14 cellular contexts compared by ENCODE assay signal in genomic region chr18:58861353-58861752, GRCh38. TPM values are rescaled to one million over a fixed set of nuclear protein-coding genes. Genes with fewer than 3 reads are reported as not detected.
DNase-seq lines count a peak whose midpoint lies in the region; ATAC-seq and TF ChIP-seq lines count a peak whose summit lies in the region.
"Had no signal": no experiment of that assay in that cellular context is flagged by ENCODE, and none has a peak within 500 bp of the region (broad histone marks: within the 10 kb centered on the region; RNA-seq: fewer than 3 reads in every experiment).

No MANE protein-coding gene starts in this region.

- peaks cover 71% of the 10 kb centered on the region for H3K4me1 Mint-ChIP-seq in nephron progenitor cell
- peaks cover 0 to 15% (median 7%) of the 10 kb centered on the region in 4 donors for H3K4me1 Mint-ChIP-seq in naive thymus-derived CD8-positive, alpha-beta T cell

- DNase-seq in left ventricle myocardium inferior, result no peak
- DNase-seq in Right ventricle myocardium superior, result no peak
- DNase-seq in caudate nucleus (lab: John Stamatoyannopoulos, UW), result peak in 1 of 61 donors; percentile 25
- no peak for DNase-seq in nephron progenitor cell
- DNase-seq in uterus, result no peak
- no peak for DNase-seq in neuronal stem cell (ENCODE audit: low spot score)
- no peak for DNase-seq in islet precursor cell
- no peak for DNase-seq in naive thymus-derived CD8-positive, alpha-beta T cell
- DNase-seq: activated CD4-positive, alpha-beta memory T cell treated with anti-CD3 and anti-CD28 coated beads for 36 hours; activated naive CD4-positive, alpha-beta T cell treated with Interleukin-2 at 50 U/mL for 16 hours; mucosa of descending colon; NCI-H526 treated with DMSO at 0.1 percent for 48 hours; stimulated activated naive CD4-positive, alpha-beta T cell treated with Interleukin-2 at 50 U/mL for 16 hours had no signal

- H2BK12ac ChIP-seq in neuronal stem cell (ENCODE audit: low read length), result no peak overlapping the region

- H3K14ac ChIP-seq in neuronal stem cell (ENCODE audit: low read length), result no peak overlapping the region

- no peak overlapping the region for H3K23ac ChIP-seq in neuronal stem cell (ENCODE audit: low read depth, low read length, poor library complexity)

- H3K27me3 Mint-ChIP-seq in nephron progenitor cell (ENCODE audit: low read depth, poor library complexity), result peaks cover 6% of the 10 kb centered on the region
- peaks cover 40 to 77% (median 54%) of the 10 kb centered on the region in 5 donors for H3K27me3 Mint-ChIP-seq in naive thymus-derived CD8-positive, alpha-beta T cell

- H4K8ac ChIP-seq in neuronal stem cell (ENCODE audit: low read depth, low read length), result no peak overlapping the region

- H2AFZ ChIP-seq in neuronal stem cell (ENCODE audit: low read length), result no peak overlapping the region

- no peak overlapping the region for H3K4ac ChIP-seq in neuronal stem cell (ENCODE audit: low read length)

- no peak for TF ChIP-seq CTCF in left ventricle myocardium inferior (IDR thresholded peaks at IDR 0.05; ENCODE audit: borderline replicate concordance)
- TF ChIP-seq CTCF in nephron progenitor cell (IDR thresholded peaks at IDR 0.05), result no peak
- no peak for TF ChIP-seq CTCF in uterus (IDR thresholded peaks at IDR 0.05)

- no peak overlapping the region for H3K9ac ChIP-seq in neuronal stem cell (ENCODE audit: low read depth, low read length, poor library complexity)

- peak overlapping the region; percentile 28 for H3K27ac Mint-ChIP-seq in nephron progenitor cell
- H3K27ac Mint-ChIP-seq in naive thymus-derived CD8-positive, alpha-beta T cell, result no peak overlapping the region
- H3K27ac Mint-ChIP-seq: activated CD4-positive, alpha-beta memory T cell treated with anti-CD3 and anti-CD28 coated beads for 36 hours had no signal

- H3K9me3 Mint-ChIP-seq in nephron progenitor cell, result no peaks in the 10 kb centered on the region
- peaks cover 0 to 2% (median 0%) of the 10 kb centered on the region in 9 donors for H3K9me3 Mint-ChIP-seq in naive thymus-derived CD8-positive, alpha-beta T cell
- H3K9me3 Mint-ChIP-seq: activated CD4-positive, alpha-beta memory T cell treated with anti-CD3 and anti-CD28 coated beads for 36 hours had no signal

- H3K36me3 ChIP-seq in left ventricle myocardium inferior (no peaks in the 10 kb centered on the region), uterus (no peaks in the 10 kb centered on the region), neuronal stem cell (replicated peaks in 1 of 2; ENCODE audit: control insufficient read depth in 2 of 2, insufficient read depth in 2 of 2, low read length in 2 of 2) (peaks cover 0 to 16% of the 10 kb centered on the region in 2 donors)
- H3K36me3 ChIP-seq: HAP-1 had no signal

- no peak overlapping the region for H2AK5ac ChIP-seq in neuronal stem cell (ENCODE audit: low read depth, low read length)

- H2BK5ac ChIP-seq in neuronal stem cell (ENCODE audit: low read length), result no peak overlapping the region

- no peak overlapping the region for H3K18ac ChIP-seq in neuronal stem cell (ENCODE audit: low read length)

- peaks cover 10% of the 10 kb centered on the region for H3K36me3 Mint-ChIP-seq in nephron progenitor cell (ENCODE audit: low read depth)
- H3K36me3 Mint-ChIP-seq in naive thymus-derived CD8-positive, alpha-beta T cell, result peaks cover 0 to 6% (median 0%) of the 10 kb centered on the region in 3 donors
- H3K36me3 Mint-ChIP-seq: activated CD4-positive, alpha-beta memory T cell treated with anti-CD3 and anti-CD28 coated beads for 36 hours had no signal

- H4K91ac ChIP-seq in neuronal stem cell (ENCODE audit: low read depth, low read length, poor library complexity), result no peak overlapping the region

- no peaks in the 10 kb centered on the region for H3K79me1 ChIP-seq in neuronal stem cell (ENCODE audit: low read depth, low read length)

- no peak overlapping the region for H2BK120ac ChIP-seq in neuronal stem cell (ENCODE audit: low read depth, low read length)

- no CpG with 5 or more reads among the region's 3 CpGs for WGBS in neuronal stem cell (ENCODE audit: extremely low coverage in 2 of 2, insufficient read length in 2 of 2, insufficient replicate concordance in 1 of 2), 2 donors

- no peak overlapping the region for H3K4me2 ChIP-seq in neuronal stem cell (ENCODE audit: insufficient read depth, low read length, poor library complexity, severe bottlenecking)

- H3K27me3 ChIP-seq in left ventricle myocardium inferior (ENCODE audit: low read depth) (no peaks in the 10 kb centered on the region), uterus (no peaks in the 10 kb centered on the region), neuronal stem cell (ENCODE audit: control insufficient read depth in 3 of 3, insufficient read depth in 3 of 3, low read depth in 1 of 3, low read length in 3 of 3) (no peaks in the 10 kb centered on the region)

- peak overlapping the region; percentile 32 for H3K4me3 ChIP-seq in left ventricle myocardium inferior
- H3K4me3 ChIP-seq in uterus, result peak overlapping the region in 1 of 2 donors; percentile 12
- no peak overlapping the region for H3K4me3 ChIP-seq in neuronal stem cell (ENCODE audit: low read length in 2 of 2)
- H3K4me3 ChIP-seq: HAP-1, mucosa of descending colon had no signal

- POLR2A ChIA-PET in naive thymus-derived CD8-positive, alpha-beta T cell (lab: Charles Lee), result no interaction called here

- H3K27ac ChIP-seq in left ventricle myocardium inferior (replicated peaks) (peak overlapping the region; percentile 99), caudate nucleus (ENCODE audit: low read depth, low read length) (peak overlapping the region; percentile 99), uterus (peak overlapping the region; percentile 95 to 99), neuronal stem cell (replicated peaks; ENCODE audit: low read length) (no peak overlapping the region)

- H2BK15ac ChIP-seq in neuronal stem cell (ENCODE audit: low read length), result no peak overlapping the region

- H3K4me1 ChIP-seq in left ventricle myocardium inferior, result peaks cover 72% of the 10 kb centered on the region
- peaks cover 5 to 16% of the 10 kb centered on the region in 2 donors for H3K4me1 ChIP-seq in uterus
- H3K4me1 ChIP-seq in neuronal stem cell (ENCODE audit: control insufficient read depth in 2 of 2, insufficient read depth in 1 of 2, low read depth in 1 of 2, low read length in 2 of 2), result peaks cover 30 to 49% of the 10 kb centered on the region in 2 donors

- TF ChIP-seq POLR2A in uterus (IDR thresholded peaks at IDR 0.05), result no peak

- peak overlapping the region; percentile 88 for H3K4me3 Mint-ChIP-seq in nephron progenitor cell
- peak overlapping the region in 1 of 10 donors; percentile 7 for H3K4me3 Mint-ChIP-seq in naive thymus-derived CD8-positive, alpha-beta T cell
- H3K4me3 Mint-ChIP-seq: activated CD4-positive, alpha-beta memory T cell treated with anti-CD3 and anti-CD28 coated beads for 36 hours had no signal

- H3K9me3 ChIP-seq in left ventricle myocardium inferior (replicated peaks) (no peaks in the 10 kb centered on the region), uterus (no peaks in the 10 kb centered on the region), neuronal stem cell (replicated peaks in 1 of 2; ENCODE audit: control insufficient read depth in 2 of 2, insufficient read depth in 1 of 2, low read depth in 1 of 2, low read length in 2 of 2) (peaks cover 0 to 2% of the 10 kb centered on the region in 2 donors)
- H3K9me3 ChIP-seq: HAP-1, mucosa of descending colon had no signal

- ATAC-seq in Right ventricle myocardium superior (ENCODE audit: poor library complexity), result no peak
- ATAC-seq in naive thymus-derived CD8-positive, alpha-beta T cell, result no peak
- ATAC-seq: mucosa of descending colon had no signal

- intact Hi-C loops in left ventricle myocardium inferior (cut with micrococcal nuclease), result loop anchor here (10.0 kb wide), 1 partner anchor 203 kb away; no protein-coding TSS in a partner anchor
- intact Hi-C loops in Right ventricle myocardium superior (cut with DNase I), result no loop called here
- intact Hi-C loops in uterus (cut with DNase I; ENCODE audit: low total_unique reads), result no loop called here

RNA-seq across cellular contexts. Expression of gene ZNF532, which starts 3.3 kb away (rescaled TPM):
- total RNA-seq in left ventricle myocardium inferior, result 59.3 TPM
- total RNA-seq in Right ventricle myocardium superior, result 53.3 TPM
- 100 to 1,000 TPM in 2 of 4 donors, 10 to 100 TPM in 2; 32.4 to 174 (median 127) TPM for total RNA-seq in uterus
- 101 TPM for polyA plus RNA-seq in neuronal stem cell (2013, experiment 1 of 2)
- 101 TPM for polyA plus RNA-seq in neuronal stem cell (2013, experiment 2 of 2)
- 1 to 10 TPM; 6.6 to 7.8 TPM for total RNA-seq in naive thymus-derived CD8-positive, alpha-beta T cell
- polyA plus RNA-seq in naive thymus-derived CD8-positive, alpha-beta T cell, result under 1 TPM in 2 of 3 donors, not detected in 1; 0.07 to 0.98 TPM
